In genomic region chr17:82298538-82299421, GRCh38 we compare ENCODE assay signal across 8 cellular contexts. TPM values are rescaled to one million over a fixed set of nuclear protein-coding genes. Genes with fewer than 3 reads are reported as not detected.
A peak's percentile ranks its signal among the peaks of the same experiment; 100 is the strongest.
DNase-seq lines count a peak whose midpoint lies in the region; ATAC-seq and TF ChIP-seq lines count a peak whose summit lies in the region.

No MANE protein-coding gene starts in this region.

- peak overlapping the region; percentile 99 for H3K27ac ChIP-seq in VCaP
- H3K27ac ChIP-seq in esophagus squamous epithelium = peak overlapping the region; percentile 89 to 99 (median 91)
- H3K27ac ChIP-seq in smooth muscle cell (ENCODE audit: low read depth) = peak overlapping the region; percentile 72

- no peak overlapping the region for H2AFZ ChIP-seq in smooth muscle cell (ENCODE audit: low read depth)

- H3K4me1 ChIP-seq in esophagus squamous epithelium (peaks cover 34 to 92% (median 56%) of the 10 kb centered on the region in 3 donors), smooth muscle cell (ENCODE audit: low read depth) (no peaks in the 10 kb centered on the region)

- H3K9ac ChIP-seq in smooth muscle cell (ENCODE audit: low read depth) = no peak overlapping the region

- DNase-seq in esophagus squamous epithelium (lab: John Stamatoyannopoulos, UW) (no peak), smooth muscle cell (lab: John Stamatoyannopoulos, UW; ENCODE audit: unreplicated experiment) (no peak), SHP77 treated with DMSO at 0.1 percent for 48 hours (lab: John Stamatoyannopoulos, UW) (no peak), CD1c-positive myeloid dendritic cell (ENCODE audit: extremely low spot score) (no peak), omental fat pad (ENCODE audit: low spot score) (no peak)
- DNase-seq in effector CD4-positive, alpha-beta T cell = no peak

- peaks cover 0 to 38% (median 0%) of the 10 kb centered on the region in 4 donors for H3K27me3 ChIP-seq in esophagus squamous epithelium
- H3K27me3 ChIP-seq in smooth muscle cell (ENCODE audit: low read depth) = no peaks in the 10 kb centered on the region

- WGBS in esophagus squamous epithelium, 2 donors = 68 to 90% methylated on average over 6 to 11 of the region's 27 CpGs
- WGBS in smooth muscle cell (ENCODE audit: low lambda C conversion rate) = 90% methylated on average over 27 of the region's 27 CpGs

- TF ChIP-seq POLR2A in esophagus squamous epithelium (IDR thresholded peaks at IDR 0.05) = no peak

- no peak for ATAC-seq in omental fat pad (ENCODE audit: low FRiP score)

- no peaks in the 10 kb centered on the region for H3K79me2 ChIP-seq in smooth muscle cell (ENCODE audit: low read depth)

- H4K20me1 ChIP-seq in smooth muscle cell (ENCODE audit: low read depth) = no peaks in the 10 kb centered on the region

- no peaks in the 10 kb centered on the region for H3F3A ChIP-seq in smooth muscle cell (ENCODE audit: low read depth)

- H3K9me3 ChIP-seq in esophagus squamous epithelium (no peaks in the 10 kb centered on the region), smooth muscle cell (replicated peaks; ENCODE audit: low read depth) (no peaks in the 10 kb centered on the region)

- no peak for TF ChIP-seq CTCF in GM12875 (IDR thresholded peaks at IDR 0.05; ENCODE audit: borderline replicate concordance, insufficient read depth, low read depth, low read length)
- TF ChIP-seq CTCF in VCaP (conservative IDR thresholded peaks at IDR 0.05) = no peak
- TF ChIP-seq CTCF in esophagus squamous epithelium (IDR thresholded peaks at IDR 0.05) = no peak
- TF ChIP-seq CTCF in smooth muscle cell (IDR thresholded peaks at IDR 0.05; ENCODE audit: borderline replicate concordance, insufficient read depth, poor library complexity, severe bottlenecking) = no peak
- no peak for TF ChIP-seq CTCF in omental fat pad (IDR thresholded peaks at IDR 0.05)

- intact Hi-C loops in esophagus squamous epithelium (cut with DNase I) = no loop called here

- H3K4me2 ChIP-seq in smooth muscle cell = peak overlapping the region; percentile 37

- H3K36me3 ChIP-seq in esophagus squamous epithelium (no peaks in the 10 kb centered on the region), smooth muscle cell (ENCODE audit: low read depth) (no peaks in the 10 kb centered on the region)

- H3K4me3 ChIP-seq in GM12875 (ENCODE audit: low read depth, low read length) = peak overlapping the region; percentile 68
- H3K4me3 ChIP-seq in esophagus squamous epithelium = peak overlapping the region; percentile 25 to 70 (median 48)
- H3K4me3 ChIP-seq in smooth muscle cell = no peak overlapping the region

RNA-seq across cellular contexts. Expression of gene CD7, which starts 18.6 kb away (rescaled TPM):
- total RNA-seq in esophagus squamous epithelium (1 to 10 TPM; 3.0 to 4.4 (median 4.1) TPM), smooth muscle cell (not detected in 2 replicates), omental fat pad (1 to 10 TPM; 1.6 to 8.4 (median 4.2) TPM)
- 0.18 and 0.79 TPM in 2 replicates for polyA plus RNA-seq in smooth muscle cell

RNA-seq across cellular contexts. Expression of gene CSNK1D, which starts 25.3 kb away (rescaled TPM):
- 100 to 1,000 TPM in 1 of 4 donors, 10 to 100 TPM in 3; 24.6 to 102 (median 57.1) TPM for total RNA-seq in esophagus squamous epithelium
- total RNA-seq in smooth muscle cell = 51.6 and 75.3 TPM in 2 replicates
- 135 and 172 TPM in 2 replicates for polyA plus RNA-seq in smooth muscle cell
- total RNA-seq in omental fat pad = 100 to 1,000 TPM in 2 of 4 donors, 10 to 100 TPM in 2; 54.7 to 117 (median 98.4) TPM

RNA-seq across cellular contexts. Expression of gene SECTM1, which starts 34.8 kb away (rescaled TPM):
- total RNA-seq in esophagus squamous epithelium = 10 to 100 TPM in 1 of 4 donors, 1 to 10 TPM in 3; 4.3 to 19.5 (median 6.5) TPM
- total RNA-seq in smooth muscle cell = not detected in 2 replicates
- 0.48 and 0.49 TPM in 2 replicates for polyA plus RNA-seq in smooth muscle cell
- 10 to 100 TPM; 19.8 to 35.5 (median 30.7) TPM for total RNA-seq in omental fat pad
